ENCODE assay signal across 27 cellular contexts in genomic region chr5:53087596-53087995, GRCh38. TPM values are rescaled to one million over a fixed set of nuclear protein-coding genes. Genes with fewer than 3 reads are reported as not detected.
A peak's percentile ranks its signal among the peaks of the same experiment; 100 is the strongest.
DNase-seq lines count a peak whose midpoint lies in the region; ATAC-seq and TF ChIP-seq lines count a peak whose summit lies in the region.
"Had no signal": no experiment of that assay in that cellular context is flagged by ENCODE, and none has a peak within 500 bp of the region (broad histone marks: within the 10 kb centered on the region; RNA-seq: fewer than 3 reads in every experiment).

No MANE protein-coding gene starts in this region.

- H3K36me3 Mint-ChIP-seq in Calu3 (ENCODE audit: insufficient read depth, unreplicated experiment) (peaks cover 81% of the 10 kb centered on the region), type B pancreatic cell (no peaks in the 10 kb centered on the region)
- H3K36me3 Mint-ChIP-seq: stimulated activated memory B cell treated with anti-CD40 and anti-IgM and Interleukin-4, amounts not matched to agents 10 μg/mL and 1 μg/mL and 100 μg/mL, for 72 hours had no signal

- TF ChIP-seq CTCF in gastroesophageal sphincter (IDR thresholded peaks at IDR 0.05) (no peak), Calu3 (IDR thresholded peaks at IDR 0.05; ENCODE audit: unreplicated experiment) (no peak), type B pancreatic cell (conservative IDR thresholded peaks at IDR 0.05) (no peak)

- no peaks in the 10 kb centered on the region for H3K9me3 ChIP-seq in gastroesophageal sphincter
- H3K9me3 ChIP-seq: BLaER1 treated with 17β-estradiol and CSF1 and Interleukin-3, amounts not matched to agents 10 nM and 100 nM; colonic mucosa; lower lobe of right lung; thoracic aorta had no signal

- BruUV-seq in Calu3 (replicated peaks; lab: Mats Ljungman, UMichigan): no TSS peak

- peaks cover 0 to 30% (median 9%) of the 10 kb centered on the region in 3 donors for H3K4me1 ChIP-seq in gastroesophageal sphincter
- H3K4me1 ChIP-seq: colonic mucosa, foreskin keratinocyte had no signal

- H3K36me3 ChIP-seq in gastroesophageal sphincter: peaks cover 0 to 16% of the 10 kb centered on the region in 2 donors
- H3K36me3 ChIP-seq: colonic mucosa, thoracic aorta, WERI-Rb-1 had no signal

- ATAC-seq in gastroesophageal sphincter: peak; percentile 21
- no peak for ATAC-seq in GM19351 (IDR thresholded peaks at IDR 0.05; ENCODE audit: unreplicated experiment)
- ATAC-seq: esophagus mucosa; foreskin keratinocyte; HCT116; lower lobe of right lung; stimulated activated memory B cell treated with anti-CD40 and anti-IgM and Interleukin-4, amounts not matched to agents 10 μg/mL and 1 μg/mL and 100 μg/mL, for 72 hours had no signal

- no peaks in the 10 kb centered on the region for H3K9me3 Mint-ChIP-seq in Calu3 (ENCODE audit: low read depth, unreplicated experiment)
- no peaks in the 10 kb centered on the region for H3K9me3 Mint-ChIP-seq in type B pancreatic cell
- H3K9me3 Mint-ChIP-seq: activated naive CD8-positive, alpha-beta T cell treated with anti-CD3 and anti-CD28 coated beads for 36 hours; activated T-helper 2 cell treated with anti-CD3 and anti-CD28 coated beads, Interferon-gamma antibody, Interleukin-2, Interleukin-4, amounts not matched to agents 10 μg/mL and 5 μg/mL and 100 μg/mL, durations not matched to agents 14 hours and 24 hours and 36 hours; stimulated activated memory B cell treated with anti-CD40 and anti-IgM and Interleukin-4, amounts not matched to agents 10 μg/mL and 1 μg/mL and 100 μg/mL, for 72 hours had no signal

- CTCF ChIA-PET in Calu3 (lab: Charles Lee): interaction anchor here (0.7 kb wide), 1 partner anchor 57 kb away, joined by 5 read pairs; no protein-coding TSS in a partner anchor

- TF ChIP-seq EP300 in gastroesophageal sphincter (IDR thresholded peaks at IDR 0.05): no peak

- no peak for TF ChIP-seq POLR2A in gastroesophageal sphincter (IDR thresholded peaks at IDR 0.05)

- H3K4me1 Mint-ChIP-seq in Calu3 (ENCODE audit: low read depth, unreplicated experiment): no peaks in the 10 kb centered on the region
- peaks cover 4% of the 10 kb centered on the region for H3K4me1 Mint-ChIP-seq in type B pancreatic cell (ENCODE audit: unreplicated experiment)

- no peak overlapping the region for H3K4me3 Mint-ChIP-seq in Calu3 (ENCODE audit: low read depth, unreplicated experiment)
- H3K4me3 Mint-ChIP-seq in type B pancreatic cell: no peak overlapping the region
- H3K4me3 Mint-ChIP-seq: activated naive CD8-positive, alpha-beta T cell treated with anti-CD3 and anti-CD28 coated beads for 36 hours; stimulated activated memory B cell treated with anti-CD40 and anti-IgM and Interleukin-4, amounts not matched to agents 10 μg/mL and 1 μg/mL and 100 μg/mL, for 72 hours had no signal

- DNase-seq in C1 segment of cervical spinal cord (lab: John Stamatoyannopoulos, UW): peak in 10 of 14 donors; percentile 13 to 49 (median 34)
- peak; percentile 58 for DNase-seq in RPMI7951 (ENCODE audit: low read depth)
- peak in 47 of 56 donors; percentile 5 to 79 (median 49) for DNase-seq in nucleus accumbens (lab: John Stamatoyannopoulos, UW)
- DNase-seq in Calu3: no peak
- DNase-seq in mesenteric fat pad (ENCODE audit: low spot score): no peak
- DNase-seq in type B pancreatic cell (ENCODE audit: extremely low spot score, unreplicated experiment): no peak
- DNase-seq: ACHN; activated naive CD8-positive, alpha-beta T cell treated with anti-CD3 and anti-CD28 coated beads for 36 hours; brain microvascular endothelial cell; colonic mucosa; foreskin keratinocyte; islet precursor cell; lower lobe of right lung; NCI-H1694 treated with DMSO at 0.1 percent for 48 hours; retina; stimulated activated CD4-positive, alpha-beta T cell treated with anti-CD3 and anti-CD28 coated beads, Interleukin-4, amount 100 ng/mL, for 1 hour; T-helper 9 cell; WERI-Rb-1 had no signal

- H3K27ac ChIP-seq in gastroesophageal sphincter: no peak overlapping the region
- H3K27ac ChIP-seq: BLaER1 treated with 17β-estradiol and CSF1 and Interleukin-3, amounts not matched to agents 10 nM and 100 nM; brain microvascular endothelial cell; colonic mucosa; foreskin keratinocyte; lower lobe of right lung; RWPE1; thoracic aorta; WERI-Rb-1 had no signal

- H3K27me3 Mint-ChIP-seq in Calu3 (ENCODE audit: unreplicated experiment) (no peaks in the 10 kb centered on the region), type B pancreatic cell (no peaks in the 10 kb centered on the region)

- WGBS in gastroesophageal sphincter (ENCODE audit: low coverage in 1 of 2), 2 donors: 67 to 83% methylated on average over 1 of the region's 1 CpG

- intact Hi-C loops in Calu3 (cut with micrococcal nuclease; ENCODE audit: unreplicated experiment): no loop called here

- no peak overlapping the region for H3K4me3 ChIP-seq in gastroesophageal sphincter
- H3K4me3 ChIP-seq: BLaER1 treated with 17β-estradiol and CSF1 and Interleukin-3, amounts not matched to agents 10 nM and 100 nM; colonic mucosa; lower lobe of right lung; thoracic aorta had no signal

- H3K27ac Mint-ChIP-seq in Calu3 (ENCODE audit: unreplicated experiment): no peak overlapping the region
- H3K27ac Mint-ChIP-seq in type B pancreatic cell: no peak overlapping the region
- H3K27ac Mint-ChIP-seq: activated T-helper 2 cell treated with anti-CD3 and anti-CD28 coated beads, Interferon-gamma antibody, Interleukin-2, Interleukin-4, amounts not matched to agents 10 μg/mL and 5 μg/mL and 100 μg/mL, durations not matched to agents 14 hours and 24 hours and 36 hours; stimulated activated memory B cell treated with anti-CD40 and anti-IgM and Interleukin-4, amounts not matched to agents 10 μg/mL and 1 μg/mL and 100 μg/mL, for 72 hours had no signal

- H3K27me3 ChIP-seq in gastroesophageal sphincter: no peaks in the 10 kb centered on the region
- H3K27me3 ChIP-seq: BLaER1 treated with 17β-estradiol and CSF1 and Interleukin-3, amounts not matched to agents 10 nM and 100 nM; brain microvascular endothelial cell; colonic mucosa; foreskin keratinocyte had no signal

RNA-seq across cellular contexts. Expression of gene MOCS2, which starts 22.0 kb away (rescaled TPM):
- 65.7 and 74.0 TPM in 2 replicates for total RNA-seq in RPMI7951 (2014; rRNA removed; shearing (Covaris generic))
- total RNA-seq in gastroesophageal sphincter: 100 to 1,000 TPM in 1 of 4 donors, 10 to 100 TPM in 3; 68.7 to 117 (median 86.4) TPM
- 41.3 and 42.6 TPM in 2 replicates for total RNA-seq in Calu3 (2022)
- total RNA-seq in mesenteric fat pad: 27.9 TPM
- 17.3 and 22.5 TPM in 2 replicates for total RNA-seq in type B pancreatic cell (ENCODE audit: low replicate concordance)

Comparison
In these comparisons a context has a peak if more than half of its experiments do, and no peak if none do; other contexts are left out.
1. DNase-seq: peak in C1 segment of cervical spinal cord (10 of 14), RPMI7951 (single experiment) and nucleus accumbens (47 of 56); none in Calu3 (single experiment), mesenteric fat pad (single experiment) and type B pancreatic cell (single experiment).